In the genomic region with DNA sequence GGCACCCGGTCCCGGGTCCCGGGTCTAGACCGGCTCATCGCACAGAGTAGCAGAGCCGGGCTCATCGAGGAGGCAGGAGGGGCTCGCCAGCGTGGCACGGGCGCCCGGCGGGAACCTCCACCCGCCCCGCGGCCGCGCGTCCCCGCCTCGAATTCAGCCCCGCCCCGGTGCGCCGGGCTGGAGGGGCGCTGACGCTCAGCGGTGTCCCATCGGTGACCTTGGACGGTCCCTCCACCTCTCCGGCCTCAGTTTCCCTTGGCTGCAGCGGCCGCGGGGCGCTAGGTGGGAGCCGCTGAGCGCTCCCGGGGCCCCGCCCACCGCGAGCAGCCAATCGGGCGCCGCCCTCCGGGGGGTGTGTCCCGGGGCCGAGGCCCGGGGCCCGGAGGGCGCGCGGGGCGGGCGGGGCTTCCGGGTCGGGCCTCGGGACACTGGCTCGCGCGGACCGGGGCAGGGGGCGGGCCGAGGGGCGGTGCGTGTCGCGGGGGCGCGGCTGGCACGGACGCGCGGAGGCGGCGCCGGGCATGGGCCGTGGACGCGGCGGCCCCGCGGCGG, we compare ENCODE assay signal across 8 cellular contexts. TPM values are rescaled to one million over a fixed set of nuclear protein-coding genes. Genes with fewer than 3 reads are reported as not detected.
A peak's percentile ranks its signal among the peaks of the same experiment; 100 is the strongest.
DNase-seq lines count a peak whose midpoint lies in the region; ATAC-seq and TF ChIP-seq lines count a peak whose summit lies in the region.

A gene (plus strand): TSS at position 529 of the 552 bp plus-strand sequence. CDS start 47,858 bp downstream, outside the sequence.

- CTCF ChIA-PET in activated naive CD4-positive, alpha-beta T cell treated with anti-CD3 and anti-CD28 coated beads, Interleukin-2, amount 10 ng/mL, durations not matched to agents 7 days and 5 days (lab: Charles Lee): no interaction called here

- DNase-seq in COR-L47 (lab: John Stamatoyannopoulos, UW) (peak; percentile 42), SK-N-DZ (ENCODE audit: low spot score) (peak; percentile 57), germinal center (ENCODE audit: low spot score) (peak; percentile 98)
- DNase-seq in activated naive CD4-positive, alpha-beta T cell treated with anti-CD3 and anti-CD28 coated beads, Interleukin-2, amount 10 ng/mL, durations not matched to agents 7 days and 5 days: peak; percentile 90

- H3K4me1 Mint-ChIP-seq in activated naive CD4-positive, alpha-beta T cell treated with anti-CD3 and anti-CD28 coated beads, Interleukin-2, amount 10 ng/mL, durations not matched to agents 7 days and 5 days: peaks cover 19% of the 10 kb centered on the region

- H3K4me3 ChIP-seq in HUES48 (ENCODE audit: low read depth, low read length) (peak within 1 kb of the TSS; percentile 77), neutrophil (ENCODE audit: low read depth in 1 of 2, low read length in 1 of 2) (peak within 1 kb of the TSS; percentile 77 to 84)

- H3K27ac ChIP-seq in HUES48 (ENCODE audit: low read depth, low read length) (no peak within 1 kb of the TSS), neutrophil (peak within 1 kb of the TSS; percentile 53)

- peaks cover 52% of the 10 kb centered on the region for H3K27me3 Mint-ChIP-seq in activated naive CD4-positive, alpha-beta T cell treated with anti-CD3 and anti-CD28 coated beads, Interleukin-2, amount 10 ng/mL, durations not matched to agents 7 days and 5 days

- ATAC-seq in GM21360 (IDR thresholded peaks at IDR 0.05; ENCODE audit: unreplicated experiment): peak; percentile 69

- no peak for TF ChIP-seq CTCF in neutrophil (IDR thresholded peaks at IDR 0.05)
- TF ChIP-seq CTCF in subcutaneous adipose tissue (IDR thresholded peaks at IDR 0.05; ENCODE audit: low read depth): no peak

- peak within 1 kb of the TSS; percentile 75 for H3K4me3 Mint-ChIP-seq in activated naive CD4-positive, alpha-beta T cell treated with anti-CD3 and anti-CD28 coated beads, Interleukin-2, amount 10 ng/mL, durations not matched to agents 7 days and 5 days

- H3K9me3 ChIP-seq in HUES48 (ENCODE audit: control insufficient read depth, insufficient read depth, low read length) (no peaks in the 10 kb centered on the region), neutrophil (no peaks in the 10 kb centered on the region)

- H3K9ac ChIP-seq in HUES48 (ENCODE audit: low read depth, low read length): peak within 1 kb of the TSS; percentile 36; the same call in 1 of the 2 replicates

- no peaks in the 10 kb centered on the region for H3K4me1 ChIP-seq in HUES48 (ENCODE audit: control insufficient read depth, insufficient read depth, low read length)
- H3K4me1 ChIP-seq in neutrophil (ENCODE audit: control insufficient read depth in 1 of 2, insufficient read depth in 1 of 2, low read depth in 1 of 2, low read length in 1 of 2): peaks cover 14 to 22% of the 10 kb centered on the region in 2 experiments

- H3K27ac Mint-ChIP-seq in activated naive CD4-positive, alpha-beta T cell treated with anti-CD3 and anti-CD28 coated beads, Interleukin-2, amount 10 ng/mL, durations not matched to agents 7 days and 5 days: no peak within 1 kb of the TSS

- H3K36me3 ChIP-seq in HUES48 (ENCODE audit: control insufficient read depth, insufficient read depth, low read length) (no peaks in the 10 kb centered on the region), neutrophil (no peaks in the 10 kb centered on the region)

- no peaks in the 10 kb centered on the region for H3K9me3 Mint-ChIP-seq in activated naive CD4-positive, alpha-beta T cell treated with anti-CD3 and anti-CD28 coated beads, Interleukin-2, amount 10 ng/mL, durations not matched to agents 7 days and 5 days

- H3K27me3 ChIP-seq in HUES48 (ENCODE audit: control insufficient read depth, insufficient read depth, low read length) (peaks cover 47% of the 10 kb centered on the region), neutrophil (peaks cover 63% of the 10 kb centered on the region)

- H3K36me3 Mint-ChIP-seq in activated naive CD4-positive, alpha-beta T cell treated with anti-CD3 and anti-CD28 coated beads, Interleukin-2, amount 10 ng/mL, durations not matched to agents 7 days and 5 days: peaks cover 4% of the 10 kb centered on the region

RNA-seq across cellular contexts. Expression of the gene that starts here (rescaled TPM):
- 4.2 and 4.8 TPM in 2 replicates for polyA plus RNA-seq in SK-N-DZ (2014; cell fraction: cytosol; rRNA removed)
- 1.7 and 13.8 TPM in 2 replicates for polyA plus RNA-seq in SK-N-DZ (2014; cell fraction: nucleus; rRNA removed)
- 10 to 100 TPM; 23.5 to 51.0 (median 36.0) TPM for total RNA-seq in subcutaneous adipose tissue

Comparison
In these comparisons a context has a peak if more than half of its experiments do, and no peak if none do; other contexts are left out.
1. DNase-seq: peak in every context shown above with its lines; median percentile 98 in germinal center; 90 in activated naive CD4-positive, alpha-beta T cell treated with anti-CD3 and anti-CD28 coated beads, Interleukin-2, amount 10 ng/mL, durations not matched to agents 7 days and 5 days; 57 in SK-N-DZ; 42 in COR-L47.